In genomic region chr2:196155597-196155996, GRCh38 we compare ENCODE assay signal across 26 cellular contexts. TPM values are rescaled to one million over a fixed set of nuclear protein-coding genes. Genes with fewer than 3 reads are reported as not detected.
DNase-seq lines count a peak whose midpoint lies in the region; ATAC-seq and TF ChIP-seq lines count a peak whose summit lies in the region.
"Had no signal": no experiment of that assay in that cellular context is flagged by ENCODE, and none has a peak within 500 bp of the region (broad histone marks: within the 10 kb centered on the region; RNA-seq: fewer than 3 reads in every experiment).

No MANE protein-coding gene starts in this region.

- H3K27me3 ChIP-seq in Loucy (ENCODE audit: insufficient read depth, low read length, poor library complexity, severe bottlenecking) (no peaks in the 10 kb centered on the region), neutrophil (no peaks in the 10 kb centered on the region)
- H3K27me3 ChIP-seq: ascending aorta; BLaER1 treated with 17β-estradiol and CSF1 and Interleukin-3, amounts not matched to agents 10 nM and 100 nM; heart right ventricle; pancreas; right atrium auricular region had no signal

- peak overlapping the region; percentile 4 for H3K4me2 ChIP-seq in Loucy (ENCODE audit: low read depth, low read length, poor library complexity, severe bottlenecking)

- no peaks in the 10 kb centered on the region for H3K27me3 Mint-ChIP-seq in activated T-cell treated with anti-CD3 and anti-CD28 coated beads, Interleukin-2, amount 50 U/mL, for 24 hours
- H3K27me3 Mint-ChIP-seq in activated T-cell treated with anti-CD3 and anti-CD28 coated beads, Interleukin-2, amount 50 U/mL, for 4 hours (ENCODE audit: low read depth), result no peaks in the 10 kb centered on the region
- H3K27me3 Mint-ChIP-seq in activated naive CD8-positive, alpha-beta T cell, result no peaks in the 10 kb centered on the region

- H3K36me3 Mint-ChIP-seq in activated T-cell treated with anti-CD3 and anti-CD28 coated beads, Interleukin-2, amount 50 U/mL, for 24 hours (ENCODE audit: low read depth), result peaks cover 94% of the 10 kb centered on the region
- H3K36me3 Mint-ChIP-seq in activated T-cell treated with anti-CD3 and anti-CD28 coated beads, Interleukin-2, amount 50 U/mL, for 4 hours (ENCODE audit: insufficient read depth), result peaks cover 45% of the 10 kb centered on the region
- peaks cover 35% of the 10 kb centered on the region for H3K36me3 Mint-ChIP-seq in activated naive CD8-positive, alpha-beta T cell

- DNase-seq in activated T-cell treated with anti-CD3 and anti-CD28 coated beads, Interleukin-2, amount 50 U/mL, for 24 hours, result no peak
- DNase-seq in activated T-cell treated with anti-CD3 and anti-CD28 coated beads, Interleukin-2, amount 50 U/mL, for 4 hours, result no peak
- DNase-seq in HCEC 1CT, result no peak
- DNase-seq: ACHN; activated gamma-delta T cell; caudate nucleus; dermis blood vessel endothelial cell; EL; H9; heart right ventricle; left colon; mesendoderm; NCI-H1417 treated with DMSO at 0.1 percent for 48 hours; pancreas; SIG-M5; stimulated activated CD4-positive, alpha-beta T cell treated with anti-CD3 and anti-CD28 coated beads, Interleukin-12 subunit alpha, Interleukin-12 subunit beta, amount 100 ng/mL, for 4 hours had no signal

- no peak for ATAC-seq in activated T-cell treated with anti-CD3 and anti-CD28 coated beads, Interleukin-2, amount 50 U/mL, for 4 hours
- ATAC-seq in GM18870 (IDR thresholded peaks at IDR 0.05; ENCODE audit: unreplicated experiment) (no peak), GM18502 (IDR thresholded peaks at IDR 0.05; ENCODE audit: poor library complexity, unreplicated experiment) (no peak)
- ATAC-seq: heart right ventricle, left colon, Panc1, pancreas, WTC11 had no signal

- H3K79me2 ChIP-seq in Loucy (ENCODE audit: insufficient read depth, low read length), result peaks cover 92% of the 10 kb centered on the region

- H3K9ac ChIP-seq in Loucy (ENCODE audit: low read depth, low read length, poor library complexity, severe bottlenecking), result no peak overlapping the region
- H3K9ac ChIP-seq: BLaER1 treated with 17β-estradiol and CSF1 and Interleukin-3, amounts not matched to agents 10 nM and 100 nM had no signal

- no peaks in the 10 kb centered on the region for H3K9me2 ChIP-seq in Loucy (replicated peaks; ENCODE audit: low read depth, low read length)

- H3K9me3 Mint-ChIP-seq in activated T-cell treated with anti-CD3 and anti-CD28 coated beads, Interleukin-2, amount 50 U/mL, for 24 hours, result peaks cover 2% of the 10 kb centered on the region
- no peaks in the 10 kb centered on the region for H3K9me3 Mint-ChIP-seq in activated T-cell treated with anti-CD3 and anti-CD28 coated beads, Interleukin-2, amount 50 U/mL, for 4 hours
- H3K9me3 Mint-ChIP-seq in activated naive CD8-positive, alpha-beta T cell (ENCODE audit: low read depth), result no peaks in the 10 kb centered on the region
- H3K9me3 Mint-ChIP-seq: H9 had no signal

- H2AFZ ChIP-seq in Loucy (ENCODE audit: low read length), result no peak overlapping the region

- no peaks in the 10 kb centered on the region for H3F3A ChIP-seq in Loucy (ENCODE audit: low read depth)

- H3K4me1 Mint-ChIP-seq in activated T-cell treated with anti-CD3 and anti-CD28 coated beads, Interleukin-2, amount 50 U/mL, for 24 hours (ENCODE audit: low read depth), result peaks cover 83% of the 10 kb centered on the region
- H3K4me1 Mint-ChIP-seq in activated T-cell treated with anti-CD3 and anti-CD28 coated beads, Interleukin-2, amount 50 U/mL, for 4 hours (ENCODE audit: low read depth), result peaks cover 79% of the 10 kb centered on the region
- H3K4me1 Mint-ChIP-seq in activated naive CD8-positive, alpha-beta T cell (ENCODE audit: low read depth), result peaks cover 85% of the 10 kb centered on the region

- H3K27ac ChIP-seq in neutrophil, result peak overlapping the region; percentile 95
- H3K27ac ChIP-seq: ascending aorta, heart right ventricle, pancreas, right atrium auricular region had no signal

- H3K4me1 ChIP-seq in Loucy (ENCODE audit: insufficient read depth, low read length, poor library complexity, severe bottlenecking), result peaks cover 44% of the 10 kb centered on the region
- H3K4me1 ChIP-seq in neutrophil (ENCODE audit: control insufficient read depth in 1 of 2, insufficient read depth in 1 of 2, low read depth in 1 of 2, low read length in 1 of 2), result peaks cover 40 to 72% of the 10 kb centered on the region in 2 experiments
- H3K4me1 ChIP-seq: right atrium auricular region had no signal

- TF ChIP-seq CTCF in Loucy (conservative IDR thresholded peaks at IDR 0.05; ENCODE audit: low read length) (no peak), neutrophil (IDR thresholded peaks at IDR 0.05) (no peak)

- H3K4me3 Mint-ChIP-seq in activated T-cell treated with anti-CD3 and anti-CD28 coated beads, Interleukin-2, amount 50 U/mL, for 24 hours, result peak overlapping the region; percentile 83
- H3K4me3 Mint-ChIP-seq in activated T-cell treated with anti-CD3 and anti-CD28 coated beads, Interleukin-2, amount 50 U/mL, for 4 hours, result no peak overlapping the region
- H3K4me3 Mint-ChIP-seq in activated naive CD8-positive, alpha-beta T cell, result peak overlapping the region; percentile 84
- H3K4me3 Mint-ChIP-seq: H9, WTC11 had no signal

- peak overlapping the region; percentile 85 for H3K27ac Mint-ChIP-seq in activated T-cell treated with anti-CD3 and anti-CD28 coated beads, Interleukin-2, amount 50 U/mL, for 24 hours
- peak overlapping the region; percentile 99 for H3K27ac Mint-ChIP-seq in activated naive CD8-positive, alpha-beta T cell
- H3K27ac Mint-ChIP-seq: H9, WTC11 had no signal

- peaks cover 58% of the 10 kb centered on the region for H4K20me1 ChIP-seq in Loucy (ENCODE audit: insufficient read depth, low read length, poor library complexity, severe bottlenecking)

- H3K36me3 ChIP-seq in Loucy (ENCODE audit: insufficient read depth, low read length) (peaks cover 73% of the 10 kb centered on the region), neutrophil (peaks cover 77% of the 10 kb centered on the region)
- H3K36me3 ChIP-seq: pancreas, right atrium auricular region had no signal

- H3K4me3 ChIP-seq in Loucy (ENCODE audit: low read length, poor library complexity, severe bottlenecking) (no peak overlapping the region), neutrophil (ENCODE audit: low read depth in 1 of 2, low read length in 1 of 2) (no peak overlapping the region)
- H3K4me3 ChIP-seq: ascending aorta; BLaER1 treated with 17β-estradiol and CSF1 and Interleukin-3, amounts not matched to agents 10 nM and 100 nM; heart right ventricle; pancreas; right atrium auricular region had no signal

- no peaks in the 10 kb centered on the region for H3K9me3 ChIP-seq in Loucy (ENCODE audit: insufficient read depth, low read depth, low read length)
- no peaks in the 10 kb centered on the region for H3K9me3 ChIP-seq in neutrophil
- H3K9me3 ChIP-seq: ascending aorta, heart right ventricle, pancreas, right atrium auricular region had no signal

RNA-seq across cellular contexts. Expression of gene STK17B, which starts 15.8 kb away (rescaled TPM):
- 100 to 1,000 TPM; 107 to 166 (median 129) TPM for total RNA-seq in activated T-cell treated with anti-CD3 and anti-CD28 coated beads, Interleukin-2, amount 50 U/mL, for 4 hours
